8 cellular contexts compared by ENCODE assay signal in the genomic region with DNA sequence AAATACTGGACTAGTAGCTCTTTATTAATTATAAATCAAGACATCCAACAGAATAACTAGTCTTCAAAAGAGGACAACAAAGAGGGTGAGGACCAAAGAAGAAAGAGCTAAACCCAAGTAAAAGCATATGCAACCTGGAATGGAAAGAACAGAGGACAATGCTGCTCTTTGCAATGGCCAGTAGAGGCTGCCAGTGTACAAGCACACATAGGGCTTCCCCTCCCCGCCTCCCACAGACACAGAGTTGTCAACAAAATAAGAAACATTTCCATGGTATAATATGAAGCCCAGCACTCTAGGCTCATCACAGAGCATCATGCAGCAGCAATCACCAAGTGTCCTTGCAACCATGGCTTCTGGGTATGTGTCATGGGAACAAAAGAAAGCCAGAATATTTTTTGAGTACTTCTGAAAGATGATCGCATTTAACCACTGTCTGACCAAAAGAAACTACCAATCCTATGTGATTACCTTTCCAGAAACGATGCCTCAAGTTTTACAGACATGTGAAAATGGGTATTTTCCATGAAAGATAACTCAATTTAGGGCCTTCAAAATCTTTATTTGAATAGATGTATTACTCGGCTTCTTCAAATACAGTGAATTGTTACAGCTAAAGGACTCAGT. TPM values are rescaled to one million over a fixed set of nuclear protein-coding genes. Genes with fewer than 3 reads are reported as not detected.
A peak's percentile ranks its signal among the peaks of the same experiment; 100 is the strongest.
DNase-seq lines count a peak whose midpoint lies in the region; ATAC-seq and TF ChIP-seq lines count a peak whose summit lies in the region.

No MANE protein-coding gene starts in this region.

- no peak for TF ChIP-seq CTCF in endothelial cell (IDR thresholded peaks at IDR 0.05; ENCODE audit: unreplicated experiment)

- H3K9me3 Mint-ChIP-seq in endothelial cell (ENCODE audit: unreplicated experiment), result no peaks in the 10 kb centered on the region

- DNase-seq in CMK (ENCODE audit: low read depth) (peak; percentile 20), NCI-H510A (lab: John Stamatoyannopoulos, UW) (peak; percentile 15), endothelial cell (ENCODE audit: low spot score) (peak; percentile 46), myocyte (ENCODE audit: low read depth) (peak; percentile 76)
- peak; percentile 16 to 22 for DNase-seq in activated CD8-positive, alpha-beta memory T cell treated with anti-CD3 and anti-CD28 coated beads for 1 hour (ENCODE audit: extremely low read depth in 1 of 2, low read depth in 1 of 2)
- DNase-seq in stimulated activated naive CD4-positive, alpha-beta T cell (lab: John Stamatoyannopoulos, UW), result peak in 5 of 6 experiments; percentile 25 to 66 (median 39)

- H3K36me3 Mint-ChIP-seq in endothelial cell (ENCODE audit: low read depth, unreplicated experiment), result no peaks in the 10 kb centered on the region

- no peak overlapping the region for H3K27ac Mint-ChIP-seq in endothelial cell (ENCODE audit: unreplicated experiment)

- H3K27me3 Mint-ChIP-seq in endothelial cell (ENCODE audit: unreplicated experiment), result no peaks in the 10 kb centered on the region

- H3K4me3 Mint-ChIP-seq in endothelial cell (ENCODE audit: unreplicated experiment), result no peak overlapping the region

- no peaks in the 10 kb centered on the region for H3K4me1 Mint-ChIP-seq in endothelial cell (ENCODE audit: unreplicated experiment)

- ATAC-seq in GM19397 (IDR thresholded peaks at IDR 0.05; ENCODE audit: unreplicated experiment) (peak; percentile 94), HG03442 (IDR thresholded peaks at IDR 0.05; ENCODE audit: unreplicated experiment) (peak; percentile 97)

RNA-seq across cellular contexts. Expression of gene RFX3, which starts 58.1 kb away (rescaled TPM):
- total RNA-seq in endothelial cell (ENCODE audit: unreplicated experiment) (18.5 TPM), myocyte (3.0 and 4.2 TPM in 2 replicates)
- polyA plus RNA-seq in myocyte (2012), result 1.6 TPM

Comparison
In these comparisons a context has a peak if more than half of its experiments do, and no peak if none do; other contexts are left out.
1. Peak in every context shown above with its lines: DNase-seq and ATAC-seq.
2. DNase-seq: peak in every context shown above with its lines; median percentile 76 in myocyte; 46 in endothelial cell; 39 in stimulated activated naive CD4-positive, alpha-beta T cell; 20 in CMK; 19 in activated CD8-positive, alpha-beta memory T cell treated with anti-CD3 and anti-CD28 coated beads for 1 hour; 15 in NCI-H510A.